Comparison of ENCODE assay signal across 2 cellular contexts in genomic region chr16:79519448-79519847, GRCh38.
TF ChIP-seq lines count a peak whose summit lies in the region.

No MANE protein-coding gene starts in this region.

TF ChIP-seq in SK-N-SH, 30 proteins besides CTCF, POLR2A, EP300 and RAD21 (continued from another document):
- TF ChIP-seq USF1 (IDR thresholded peaks at IDR 0.05; ENCODE audit: borderline replicate concordance, low read depth) = no peak
- TF ChIP-seq RFX5 (IDR thresholded peaks at IDR 0.05; ENCODE audit: low read length) = no peak
- no peak for TF ChIP-seq FOSL2 (IDR thresholded peaks at IDR 0.05; ENCODE audit: borderline replicate concordance, low read depth)
- TF ChIP-seq CHD2 (IDR thresholded peaks at IDR 0.05; ENCODE audit: low read length, partially characterized antibody) = no peak

TF ChIP-seq in K562, 482 proteins besides CTCF, POLR2A, EP300 and RAD21 (continued from another document):
- TF ChIP-seq ZMIZ1 (IDR thresholded peaks at IDR 0.05; ENCODE audit: low read depth in 2 of 2, low read length in 2 of 2) = no peak
- TF ChIP-seq PATZ1 (CRISPR knock-in tag; IDR thresholded peaks at IDR 0.05; ENCODE audit: borderline replicate concordance) = no peak
- TF ChIP-seq ZNF311 (CRISPR knock-in tag; IDR thresholded peaks at IDR 0.05) = no peak
- no peak for TF ChIP-seq RBM25 (IDR thresholded peaks at IDR 0.05; ENCODE audit: low read depth, low read length, severe bottlenecking)
- no peak for TF ChIP-seq TARDBP (IDR thresholded peaks at IDR 0.05)
